In the genomic region with DNA sequence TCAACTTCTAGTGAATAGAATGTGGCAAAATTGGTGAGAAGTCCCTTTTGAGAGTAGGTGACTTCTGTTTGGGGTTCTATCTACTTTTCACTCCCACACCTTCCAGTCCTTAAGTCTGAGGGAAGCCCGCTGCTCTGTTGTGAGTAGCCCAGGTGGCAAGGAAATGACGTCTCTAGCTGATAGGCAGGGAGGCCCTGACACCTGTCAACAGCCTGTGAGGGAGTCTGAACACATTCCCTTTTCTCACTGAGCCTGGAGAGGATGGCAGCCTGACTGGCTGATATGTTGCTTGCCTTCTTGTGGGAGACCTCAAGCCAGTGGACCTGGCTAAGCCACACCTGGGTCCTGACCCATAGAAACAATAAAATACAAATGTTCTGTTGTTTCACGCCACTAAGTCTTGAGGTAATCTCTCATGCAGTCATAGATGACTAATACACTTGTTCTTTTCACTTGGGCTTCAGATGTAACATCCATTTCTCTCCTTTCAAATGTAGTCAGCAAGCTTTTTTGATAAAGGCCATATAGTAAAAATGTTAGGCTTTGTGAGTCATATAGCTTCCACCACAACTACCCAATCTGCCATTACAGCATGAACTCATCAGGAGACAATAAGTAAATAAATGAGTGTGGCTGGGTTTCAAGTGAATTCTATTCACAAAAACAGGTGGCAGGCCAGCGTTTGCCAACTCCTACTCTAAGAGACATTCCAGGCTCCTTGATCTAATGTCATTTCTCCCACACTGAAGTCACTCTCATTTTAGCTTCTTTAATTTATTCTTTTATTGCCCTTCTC, we compare ENCODE assay signal across 16 cellular contexts.
DNase-seq lines count a peak whose midpoint lies in the region; ATAC-seq, FAIRE-seq and TF ChIP-seq lines count a peak whose summit lies in the region.
"Had no signal": no experiment of that assay in that cellular context is flagged by ENCODE, and none has a peak within 500 bp of the region (broad histone marks: within the 10 kb centered on the region; RNA-seq: fewer than 3 reads in every experiment).

No MANE protein-coding gene starts in this region.

- H3K4me3 ChIP-seq in GM12878: no peak overlapping the region
- H3K4me3 ChIP-seq in suprapubic skin: no peak overlapping the region
- no peak overlapping the region for H3K4me3 ChIP-seq in esophagus muscularis mucosa
- H3K4me3 ChIP-seq: ovary, thyroid gland had no signal

- H3K27ac ChIP-seq in GM12878 (ENCODE audit: control insufficient read depth, insufficient read depth): no peak overlapping the region
- H3K27ac ChIP-seq in suprapubic skin: no peak overlapping the region
- no peak overlapping the region for H3K27ac ChIP-seq in esophagus muscularis mucosa (replicated peaks in 1 of 4)
- H3K27ac ChIP-seq: ovary, thyroid gland, WERI-Rb-1 had no signal

- intact Hi-C loops in GM12878 (cut with micrococcal nuclease; ENCODE audit: unreplicated experiment) (no loop called here), esophagus muscularis mucosa (cut with DNase I) (no loop called here)

- TF ChIP-seq CTCF in GM12878 (IDR thresholded peaks at IDR 0.05 in 2 of 3, conservative IDR thresholded peaks at IDR 0.05 in 1 of 3; ENCODE audit: control insufficient read depth in 2 of 3, extremely low read depth in 1 of 3, insufficient read depth in 1 of 3, low read depth in 3 of 3, low read length in 3 of 3) (no peak), suprapubic skin (IDR thresholded peaks at IDR 0.05) (no peak), esophagus muscularis mucosa (IDR thresholded peaks at IDR 0.05) (no peak)

- WGBS in GM12878 (ENCODE audit: insufficient coverage, insufficient replicate concordance, low lambda C conversion rate, missing lambda C conversion rate): 2% methylated on average over 4 of the region's 4 CpGs
- WGBS in suprapubic skin: 62% methylated on average over 4 of the region's 4 CpGs
- WGBS in esophagus muscularis mucosa: 78% methylated on average over 4 of the region's 4 CpGs

- RAD21 ChIA-PET in GM12878 (lab: Charles Lee; ENCODE audit: unreplicated experiment): no interaction called here

- TF ChIP-seq EP300 in GM12878 (IDR thresholded peaks at IDR 0.05; ENCODE audit: borderline replicate concordance in 1 of 2, control insufficient read depth in 1 of 2, low read depth in 2 of 2, low read length in 2 of 2) (no peak), suprapubic skin (IDR thresholded peaks at IDR 0.05) (no peak), esophagus muscularis mucosa (IDR thresholded peaks at IDR 0.05) (no peak)

- DNase-seq in A172 (ENCODE audit: low spot score) (peak; percentile 70), LoVo (ENCODE audit: low spot score) (peak; percentile 19), GM12878 (ENCODE audit: low read depth, low spot score) (no peak), suprapubic skin (ENCODE audit: low spot score in 2 of 2) (no peak), H54 (ENCODE audit: insufficient read length, low spot score) (no peak), esophagus muscularis mucosa (ENCODE audit: extremely low spot score) (no peak), T-helper 17 cell (no peak)
- DNase-seq: CD4-positive, CD25-positive, alpha-beta regulatory T cell; NCI-H1092; ovary; thyroid gland; WERI-Rb-1 had no signal

- no peak overlapping the region for H3K4me3 Mint-ChIP-seq in T-helper 17 cell
- H3K4me3 Mint-ChIP-seq: activated naive CD8-positive, alpha-beta T cell; CD4-positive, CD25-positive, alpha-beta regulatory T cell had no signal

- H3K27ac Mint-ChIP-seq in T-helper 17 cell: no peak overlapping the region
- H3K27ac Mint-ChIP-seq: activated naive CD8-positive, alpha-beta T cell; CD4-positive, CD25-positive, alpha-beta regulatory T cell had no signal

- no peaks in the 10 kb centered on the region for H4K20me1 ChIP-seq in GM12878 (ENCODE audit: control insufficient read depth, insufficient read depth)

- ATAC-seq in GM18873 (IDR thresholded peaks at IDR 0.05; ENCODE audit: low FRiP score, unreplicated experiment) (peak; percentile 52), GM12878 (peak; percentile 40), T-helper 17 cell (no peak)

- no peaks in the 10 kb centered on the region for H3K27me3 Mint-ChIP-seq in T-helper 17 cell
- H3K27me3 Mint-ChIP-seq: CD4-positive, CD25-positive, alpha-beta regulatory T cell had no signal

- no peaks in the 10 kb centered on the region for H3K36me3 Mint-ChIP-seq in T-helper 17 cell (ENCODE audit: low read depth)
- H3K36me3 Mint-ChIP-seq: activated naive CD8-positive, alpha-beta T cell; CD4-positive, CD25-positive, alpha-beta regulatory T cell had no signal

- H3K4me1 ChIP-seq in GM12878 (ENCODE audit: control insufficient read depth, insufficient read depth, low read length) (no peaks in the 10 kb centered on the region), suprapubic skin (no peaks in the 10 kb centered on the region), esophagus muscularis mucosa (no peaks in the 10 kb centered on the region)
- H3K4me1 ChIP-seq: thyroid gland had no signal

- TF ChIP-seq RAD21 in GM12878 (IDR thresholded peaks at IDR 0.05; ENCODE audit: insufficient read depth, low read depth, low read length): no peak

- H3K4me1 Mint-ChIP-seq in T-helper 17 cell: no peaks in the 10 kb centered on the region
- H3K4me1 Mint-ChIP-seq: CD4-positive, CD25-positive, alpha-beta regulatory T cell had no signal

- no peak overlapping the region for H2AFZ ChIP-seq in GM12878 (ENCODE audit: control insufficient read depth, low read depth, low read length)

- in situ Hi-C loops in GM12878 (cut with MboI): no loop called here

- H3K9ac ChIP-seq in GM12878 (ENCODE audit: control insufficient read depth, insufficient read depth, low read length): no peak overlapping the region

- H3K9me3 ChIP-seq in GM12878 (replicated peaks; ENCODE audit: control insufficient read depth, insufficient read depth, low read length): no peaks in the 10 kb centered on the region
- H3K9me3 ChIP-seq in suprapubic skin: no peaks in the 10 kb centered on the region
- H3K9me3 ChIP-seq in esophagus muscularis mucosa: no peaks in the 10 kb centered on the region
- no peaks in the 10 kb centered on the region for H3K9me3 ChIP-seq in T-helper 17 cell (ENCODE audit: control insufficient read depth, low read length, poor library complexity, severe bottlenecking)
- H3K9me3 ChIP-seq: ovary, thyroid gland had no signal

- POLR2A ChIA-PET in GM12878 (lab: Charles Lee): no interaction called here

- H3K27me3 ChIP-seq in GM12878 (replicated peaks in 1 of 2; ENCODE audit: control insufficient read depth in 2 of 2, insufficient read depth in 2 of 2, low read length in 1 of 2) (no peaks in the 10 kb centered on the region; a peak in 1 of 4 replicates), suprapubic skin (no peaks in the 10 kb centered on the region), esophagus muscularis mucosa (no peaks in the 10 kb centered on the region)
- H3K27me3 ChIP-seq: ovary, thyroid gland had no signal

- no peak for FAIRE-seq in GM12878 (lab: Jason Lieb, UNC)
- FAIRE-seq in H54 (lab: Jason Lieb, UNC): no peak
- FAIRE-seq: endothelial cell of umbilical vein, keratinocyte had no signal

- CTCF ChIA-PET in GM12878 (lab: Yijun Ruan, JAX): interaction anchor here (1.2 kb wide), 1 partner anchor 27 kb away, joined by 3 read pairs; no protein-coding TSS in a partner anchor

- no peaks in the 10 kb centered on the region for H3K79me2 ChIP-seq in GM12878 (ENCODE audit: control insufficient read depth, insufficient read depth, low read length)

- SMC1A ChIA-PET in GM12878 (lab: Charles Lee; ENCODE audit: uncharacterized antibody, unreplicated experiment): no interaction called here

- H3K4me2 ChIP-seq in GM12878 (ENCODE audit: control insufficient read depth, insufficient read depth): no peak overlapping the region

- no TSS peak for BruUV-seq in GM12878 (replicated peaks; lab: Mats Ljungman, UMichigan)

- H3K36me3 ChIP-seq in GM12878 (ENCODE audit: control insufficient read depth in 2 of 2, insufficient read depth in 2 of 2, low read length in 1 of 2) (no peaks in the 10 kb centered on the region), suprapubic skin (no peaks in the 10 kb centered on the region), esophagus muscularis mucosa (no peaks in the 10 kb centered on the region)
- H3K36me3 ChIP-seq: ovary, thyroid gland, WERI-Rb-1 had no signal

- TF ChIP-seq POLR2A in GM12878 (IDR thresholded peaks at IDR 0.05; ENCODE audit: low read depth, low read length) (no peak), suprapubic skin (IDR thresholded peaks at IDR 0.05) (no peak), H54 (IDR thresholded peaks at IDR 0.05; ENCODE audit: low read depth, low read length) (no peak), esophagus muscularis mucosa (IDR thresholded peaks at IDR 0.05; ENCODE audit: low read depth) (no peak)

TF ChIP-seq in GM12878, 131 proteins besides CTCF, POLR2A, EP300 and RAD21 (continues in another document):
- TF ChIP-seq FOXM1 (IDR thresholded peaks at IDR 0.05; ENCODE audit: low read depth, low read length): peak; percentile 27; the same call in 1 of the 2 replicates
- peak; percentile 45; the same call in 1 of the 2 replicates for TF ChIP-seq CREM (IDR thresholded peaks at IDR 0.05; ENCODE audit: low read depth)
- TF ChIP-seq, protein P1, sequence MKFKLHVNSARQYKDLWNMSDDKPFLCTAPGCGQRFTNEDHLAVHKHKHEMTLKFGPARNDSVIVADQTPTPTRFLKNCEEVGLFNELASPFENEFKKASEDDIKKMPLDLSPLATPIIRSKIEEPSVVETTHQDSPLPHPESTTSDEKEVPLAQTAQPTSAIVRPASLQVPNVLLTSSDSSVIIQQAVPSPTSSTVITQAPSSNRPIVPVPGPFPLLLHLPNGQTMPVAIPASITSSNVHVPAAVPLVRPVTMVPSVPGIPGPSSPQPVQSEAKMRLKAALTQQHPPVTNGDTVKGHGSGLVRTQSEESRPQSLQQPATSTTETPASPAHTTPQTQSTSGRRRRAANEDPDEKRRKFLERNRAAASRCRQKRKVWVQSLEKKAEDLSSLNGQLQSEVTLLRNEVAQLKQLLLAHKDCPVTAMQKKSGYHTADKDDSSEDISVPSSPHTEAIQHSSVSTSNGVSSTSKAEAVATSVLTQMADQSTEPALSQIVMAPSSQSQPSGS (IDR thresholded peaks at IDR 0.05; ENCODE audit: low read length): 0 out of 2 replicates have a peak, but pooled peaks have one; percentile 31
- TF ChIP-seq, protein P2, sequence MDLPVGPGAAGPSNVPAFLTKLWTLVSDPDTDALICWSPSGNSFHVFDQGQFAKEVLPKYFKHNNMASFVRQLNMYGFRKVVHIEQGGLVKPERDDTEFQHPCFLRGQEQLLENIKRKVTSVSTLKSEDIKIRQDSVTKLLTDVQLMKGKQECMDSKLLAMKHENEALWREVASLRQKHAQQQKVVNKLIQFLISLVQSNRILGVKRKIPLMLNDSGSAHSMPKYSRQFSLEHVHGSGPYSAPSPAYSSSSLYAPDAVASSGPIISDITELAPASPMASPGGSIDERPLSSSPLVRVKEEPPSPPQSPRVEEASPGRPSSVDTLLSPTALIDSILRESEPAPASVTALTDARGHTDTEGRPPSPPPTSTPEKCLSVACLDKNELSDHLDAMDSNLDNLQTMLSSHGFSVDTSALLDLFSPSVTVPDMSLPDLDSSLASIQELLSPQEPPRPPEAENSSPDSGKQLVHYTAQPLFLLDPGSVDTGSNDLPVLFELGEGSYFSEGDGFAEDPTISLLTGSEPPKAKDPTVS (IDR thresholded peaks at IDR 0.05; ENCODE audit: low read depth, low read length): no peak
- TF ChIP-seq HDGF (IDR thresholded peaks at IDR 0.05): no peak
- TF ChIP-seq HDAC6 (IDR thresholded peaks at IDR 0.05; ENCODE audit: unreplicated experiment): no peak

Comparison
In these comparisons a context has a peak if more than half of its experiments do, and no peak if none do; other contexts are left out.
1. DNase-seq: peak in A172 (single experiment) and LoVo (single experiment); none in GM12878 (single experiment), suprapubic skin (0 of 2), H54 (single experiment), esophagus muscularis mucosa (single experiment) and T-helper 17 cell (0 of 3).